ENCODE assay signal across 1 cellular context in the genomic region with DNA sequence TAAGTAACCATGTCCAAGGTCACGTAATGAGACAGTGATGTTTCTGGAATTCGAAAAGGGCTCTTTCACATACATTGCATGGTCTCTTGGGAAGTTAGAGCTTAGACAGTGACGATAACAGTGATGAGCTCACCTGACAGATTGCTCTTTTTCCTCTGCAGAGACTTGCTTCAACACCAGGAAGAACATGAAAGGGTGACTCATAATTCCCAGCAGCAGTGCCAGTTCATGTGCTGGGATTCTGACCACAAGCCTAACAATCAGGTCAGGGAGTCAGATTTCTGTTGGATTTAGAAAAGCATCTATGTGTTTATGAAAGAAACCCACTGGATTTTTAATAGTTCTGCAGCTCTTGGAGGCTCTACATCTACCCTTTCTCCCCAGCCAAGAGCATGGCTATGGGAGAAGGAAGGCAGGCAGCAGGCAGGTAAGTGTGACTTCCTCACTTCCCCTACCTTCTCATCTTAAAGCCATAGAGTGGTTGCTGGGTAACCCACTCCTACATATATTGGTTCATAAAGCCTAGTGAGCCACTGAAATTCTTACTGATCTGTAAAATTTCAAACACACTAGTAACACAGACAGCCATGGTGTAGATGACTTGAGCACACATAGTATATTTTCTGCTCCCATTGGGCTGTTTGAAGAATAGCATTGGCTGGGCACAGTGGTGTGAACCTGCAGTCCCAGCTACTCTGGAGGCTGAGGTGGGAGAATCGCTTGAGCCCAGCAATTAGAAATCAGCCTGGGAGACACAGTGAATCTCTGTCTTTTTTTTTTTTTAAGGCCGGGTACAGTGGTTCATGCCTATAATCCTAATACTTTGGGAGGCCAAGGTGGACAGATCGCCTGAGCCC.
TF ChIP-seq lines count a peak whose summit lies in the region.

No MANE protein-coding gene starts in this region.

TF ChIP-seq in HepG2, 621 proteins besides CTCF, POLR2A, EP300 and RAD21 (continued from another document and continues in another):
- TF ChIP-seq, protein P1, sequence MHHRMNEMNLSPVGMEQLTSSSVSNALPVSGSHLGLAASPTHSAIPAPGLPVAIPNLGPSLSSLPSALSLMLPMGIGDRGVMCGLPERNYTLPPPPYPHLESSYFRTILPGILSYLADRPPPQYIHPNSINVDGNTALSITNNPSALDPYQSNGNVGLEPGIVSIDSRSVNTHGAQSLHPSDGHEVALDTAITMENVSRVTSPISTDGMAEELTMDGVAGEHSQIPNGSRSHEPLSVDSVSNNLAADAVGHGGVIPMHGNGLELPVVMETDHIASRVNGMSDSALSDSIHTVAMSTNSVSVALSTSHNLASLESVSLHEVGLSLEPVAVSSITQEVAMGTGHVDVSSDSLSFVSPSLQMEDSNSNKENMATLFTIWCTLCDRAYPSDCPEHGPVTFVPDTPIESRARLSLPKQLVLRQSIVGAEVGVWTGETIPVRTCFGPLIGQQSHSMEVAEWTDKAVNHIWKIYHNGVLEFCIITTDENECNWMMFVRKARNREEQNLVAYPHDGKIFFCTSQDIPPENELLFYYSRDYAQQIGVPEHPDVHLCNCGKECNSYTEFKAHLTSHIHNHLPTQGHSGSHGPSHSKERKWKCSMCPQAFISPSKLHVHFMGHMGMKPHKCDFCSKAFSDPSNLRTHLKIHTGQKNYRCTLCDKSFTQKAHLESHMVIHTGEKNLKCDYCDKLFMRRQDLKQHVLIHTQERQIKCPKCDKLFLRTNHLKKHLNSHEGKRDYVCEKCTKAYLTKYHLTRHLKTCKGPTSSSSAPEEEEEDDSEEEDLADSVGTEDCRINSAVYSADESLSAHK (CRISPR knock-in tag; IDR thresholded peaks at IDR 0.05; ENCODE audit: borderline replicate concordance), result no peak
- no peak for TF ChIP-seq ZSCAN5A (CRISPR knock-in tag; IDR thresholded peaks at IDR 0.05; ENCODE audit: borderline replicate concordance)
- TF ChIP-seq CC2D1A (CRISPR knock-in tag; IDR thresholded peaks at IDR 0.05), result no peak
- no peak for TF ChIP-seq ZFP36 (IDR thresholded peaks at IDR 0.05; ENCODE audit: borderline replicate concordance, low read depth, low read length, partially characterized antibody)
- TF ChIP-seq RBAK (CRISPR knock-in tag; IDR thresholded peaks at IDR 0.05), result no peak
- no peak for TF ChIP-seq AGO2 (optimal IDR thresholded peaks at IDR 0.05; ENCODE audit: low read depth, low read length)
- TF ChIP-seq REXO4 (CRISPR knock-in tag; IDR thresholded peaks at IDR 0.05; ENCODE audit: borderline replicate concordance), result no peak
- peak; percentile 94; the same call in 1 of the 2 replicates for TF ChIP-seq SMAD3 (CRISPR knock-in tag; IDR thresholded peaks at IDR 0.05)
- peak; percentile 68; the same call in 1 of the 2 replicates for TF ChIP-seq PRDM10 (CRISPR knock-in tag; IDR thresholded peaks at IDR 0.05; ENCODE audit: low read depth)
- no peak for TF ChIP-seq TAF1 (CRISPR knock-in tag; IDR thresholded peaks at IDR 0.05)
- TF ChIP-seq ZNF460 (CRISPR knock-in tag; IDR thresholded peaks at IDR 0.05; ENCODE audit: borderline replicate concordance), result no peak; the same call in 1 of the 2 replicates
- no peak for TF ChIP-seq ZNF225 (CRISPR knock-in tag; IDR thresholded peaks at IDR 0.05)
- peak; percentile 42; the same call in 1 of the 2 replicates for TF ChIP-seq SOX13 (IDR thresholded peaks at IDR 0.05)
- TF ChIP-seq SOX13 (CRISPR knock-in tag; conservative IDR thresholded peaks at IDR 0.05 in 1 of 2, IDR thresholded peaks at IDR 0.05 in 1 of 2), result peak in 1 of 2 experiments; percentile 91; a peak in 2 of 4 replicates
- TF ChIP-seq ZFP36L1 (CRISPR knock-in tag; IDR thresholded peaks at IDR 0.05), result no peak
- no peak for TF ChIP-seq MTF1 (CRISPR knock-in tag; IDR thresholded peaks at IDR 0.05)
- TF ChIP-seq NCOA1 (CRISPR knock-in tag; IDR thresholded peaks at IDR 0.05), result no peak
- peak; percentile 99 for TF ChIP-seq ELF3 (CRISPR knock-in tag; IDR thresholded peaks at IDR 0.05)
- TF ChIP-seq, protein P2, sequence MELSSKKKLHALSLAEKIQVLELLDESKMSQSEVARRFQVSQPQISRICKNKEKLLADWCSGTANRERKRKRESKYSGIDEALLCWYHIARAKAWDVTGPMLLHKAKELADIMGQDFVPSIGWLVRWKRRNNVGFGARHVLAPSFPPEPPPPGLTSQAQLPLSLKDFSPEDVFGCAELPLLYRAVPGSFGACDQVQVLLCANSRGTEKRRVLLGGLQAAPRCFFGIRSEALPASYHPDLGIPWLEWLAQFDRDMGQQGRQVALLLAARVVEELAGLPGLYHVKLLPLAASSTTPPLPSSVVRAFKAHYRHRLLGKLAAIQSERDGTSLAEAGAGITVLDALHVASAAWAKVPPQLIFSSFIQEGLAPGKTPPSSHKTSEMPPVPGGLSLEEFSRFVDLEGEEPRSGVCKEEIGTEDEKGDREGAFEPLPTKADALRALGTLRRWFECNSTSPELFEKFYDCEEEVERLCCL (CRISPR knock-in tag; IDR thresholded peaks at IDR 0.05; ENCODE audit: borderline replicate concordance), result 0 out of 2 replicates have a peak, but pooled peaks have one; percentile 39
- peak; percentile 55; the same call in 1 of the 2 replicates for TF ChIP-seq ARNT2 (CRISPR knock-in tag; IDR thresholded peaks at IDR 0.05; ENCODE audit: low read depth)
- no peak for TF ChIP-seq MTA1 (CRISPR knock-in tag; IDR thresholded peaks at IDR 0.05; ENCODE audit: borderline replicate concordance)
- TF ChIP-seq PRMT3 (CRISPR knock-in tag; IDR thresholded peaks at IDR 0.05; ENCODE audit: borderline replicate concordance, low read depth), result no peak
- TF ChIP-seq BHLHE40 (IDR thresholded peaks at IDR 0.05; ENCODE audit: low read length), result peak; percentile 83
- 0 out of 2 replicates have a peak, but pooled peaks have one; percentile 22 for TF ChIP-seq HNF4G (IDR thresholded peaks at IDR 0.05; ENCODE audit: borderline replicate concordance, low read depth, low read length)
- TF ChIP-seq HNF4G (CRISPR knock-in tag; IDR thresholded peaks at IDR 0.05; ENCODE audit: borderline replicate concordance, low read depth), result no peak
- peak; percentile 21; the same call in 1 of the 2 replicates for TF ChIP-seq ZBTB26 (CRISPR knock-in tag; IDR thresholded peaks at IDR 0.05; ENCODE audit: borderline replicate concordance)
- TF ChIP-seq, protein P3, sequence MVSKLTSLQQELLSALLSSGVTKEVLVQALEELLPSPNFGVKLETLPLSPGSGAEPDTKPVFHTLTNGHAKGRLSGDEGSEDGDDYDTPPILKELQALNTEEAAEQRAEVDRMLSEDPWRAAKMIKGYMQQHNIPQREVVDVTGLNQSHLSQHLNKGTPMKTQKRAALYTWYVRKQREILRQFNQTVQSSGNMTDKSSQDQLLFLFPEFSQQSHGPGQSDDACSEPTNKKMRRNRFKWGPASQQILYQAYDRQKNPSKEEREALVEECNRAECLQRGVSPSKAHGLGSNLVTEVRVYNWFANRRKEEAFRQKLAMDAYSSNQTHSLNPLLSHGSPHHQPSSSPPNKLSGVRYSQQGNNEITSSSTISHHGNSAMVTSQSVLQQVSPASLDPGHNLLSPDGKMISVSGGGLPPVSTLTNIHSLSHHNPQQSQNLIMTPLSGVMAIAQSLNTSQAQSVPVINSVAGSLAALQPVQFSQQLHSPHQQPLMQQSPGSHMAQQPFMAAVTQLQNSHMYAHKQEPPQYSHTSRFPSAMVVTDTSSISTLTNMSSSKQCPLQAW (CRISPR knock-in tag; IDR thresholded peaks at IDR 0.05), result peak; percentile 63
- TF ChIP-seq HOXA7 (CRISPR knock-in tag; IDR thresholded peaks at IDR 0.05), result no peak
- no peak for TF ChIP-seq ZNF256 (CRISPR knock-in tag; conservative IDR thresholded peaks at IDR 0.05)
- TF ChIP-seq ZBTB8A (CRISPR knock-in tag; IDR thresholded peaks at IDR 0.05; ENCODE audit: borderline replicate concordance, low read depth), result no peak
- TF ChIP-seq ZNF615 (CRISPR knock-in tag; IDR thresholded peaks at IDR 0.05; ENCODE audit: borderline replicate concordance), result no peak
- TF ChIP-seq FIP1L1 (IDR thresholded peaks at IDR 0.05; ENCODE audit: borderline replicate concordance, insufficient read depth, low read depth, low read length), result no peak
- peak; percentile 41; the same call in 1 of the 2 replicates for TF ChIP-seq ZNF788 (CRISPR knock-in tag; IDR thresholded peaks at IDR 0.05; ENCODE audit: borderline replicate concordance)
- TF ChIP-seq, protein P4, sequence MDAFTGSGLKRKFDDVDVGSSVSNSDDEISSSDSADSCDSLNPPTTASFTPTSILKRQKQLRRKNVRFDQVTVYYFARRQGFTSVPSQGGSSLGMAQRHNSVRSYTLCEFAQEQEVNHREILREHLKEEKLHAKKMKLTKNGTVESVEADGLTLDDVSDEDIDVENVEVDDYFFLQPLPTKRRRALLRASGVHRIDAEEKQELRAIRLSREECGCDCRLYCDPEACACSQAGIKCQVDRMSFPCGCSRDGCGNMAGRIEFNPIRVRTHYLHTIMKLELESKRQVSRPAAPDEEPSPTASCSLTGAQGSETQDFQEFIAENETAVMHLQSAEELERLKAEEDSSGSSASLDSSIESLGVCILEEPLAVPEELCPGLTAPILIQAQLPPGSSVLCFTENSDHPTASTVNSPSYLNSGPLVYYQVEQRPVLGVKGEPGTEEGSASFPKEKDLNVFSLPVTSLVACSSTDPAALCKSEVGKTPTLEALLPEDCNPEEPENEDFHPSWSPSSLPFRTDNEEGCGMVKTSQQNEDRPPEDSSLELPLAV (CRISPR knock-in tag; conservative IDR thresholded peaks at IDR 0.05; ENCODE audit: low read depth), result no peak
- TF ChIP-seq PCBP1 (IDR thresholded peaks at IDR 0.05; ENCODE audit: borderline replicate concordance, low read depth, low read length), result no peak
- TF ChIP-seq ZNF580 (CRISPR knock-in tag; IDR thresholded peaks at IDR 0.05; ENCODE audit: borderline replicate concordance, low read depth), result peak; percentile 85; the same call in 1 of the 2 replicates
- no peak for TF ChIP-seq RNF2 (conservative IDR thresholded peaks at IDR 0.05; ENCODE audit: low read depth)
- TF ChIP-seq PHB2 (IDR thresholded peaks at IDR 0.05; ENCODE audit: partially characterized antibody), result no peak
- TF ChIP-seq HNRNPLL (IDR thresholded peaks at IDR 0.05; ENCODE audit: low read depth, low read length, poor library complexity, severe bottlenecking), result no peak
- no peak for TF ChIP-seq GPN1 (CRISPR knock-in tag; IDR thresholded peaks at IDR 0.05; ENCODE audit: borderline replicate concordance)
- no peak for TF ChIP-seq MXD4 (CRISPR knock-in tag; IDR thresholded peaks at IDR 0.05)
- no peak for TF ChIP-seq BRD4 (CRISPR knock-in tag; IDR thresholded peaks at IDR 0.05)
- peak; percentile 85; the same call in 1 of the 2 replicates for TF ChIP-seq ZNF292 (CRISPR knock-in tag; IDR thresholded peaks at IDR 0.05; ENCODE audit: borderline replicate concordance, low read depth)
- peak; percentile 69; the same call in 1 of the 2 replicates for TF ChIP-seq TFAP4 (IDR thresholded peaks at IDR 0.05; ENCODE audit: borderline replicate concordance, low read depth)
